In the genomic region with DNA sequence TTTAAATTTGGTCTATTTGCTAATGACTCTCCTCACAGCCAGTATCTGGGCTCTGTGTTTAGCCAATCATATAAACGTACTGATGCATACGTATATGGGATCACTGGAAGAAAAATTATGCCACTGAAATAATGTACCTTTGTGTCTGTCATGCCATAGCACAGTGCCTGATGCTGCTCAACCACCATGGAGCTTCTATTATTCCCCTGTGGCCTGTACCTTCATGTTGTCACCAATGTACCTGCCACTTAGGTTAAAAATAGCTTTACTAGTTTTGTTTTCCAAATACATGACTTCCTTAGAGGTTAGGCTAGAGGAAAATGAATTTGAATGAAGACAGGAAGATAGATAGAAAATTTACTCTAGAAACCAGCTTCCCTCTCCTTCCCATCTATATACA, we compare ENCODE assay signal across 18 cellular contexts. TPM values are rescaled to one million over a fixed set of nuclear protein-coding genes. Genes with fewer than 3 reads are reported as not detected.
DNase-seq lines count a peak whose midpoint lies in the region; ATAC-seq and TF ChIP-seq lines count a peak whose summit lies in the region.
"Had no signal": no experiment of that assay in that cellular context is flagged by ENCODE, and none has a peak within 500 bp of the region (broad histone marks: within the 10 kb centered on the region; RNA-seq: fewer than 3 reads in every experiment).

No MANE protein-coding gene starts in this region.

- H3K36me3 ChIP-seq in CD4-positive, alpha-beta memory T cell (ENCODE audit: insufficient read depth, low read length) = no peaks in the 10 kb centered on the region
- H3K36me3 ChIP-seq: colonic mucosa had no signal

- H3K4me1 ChIP-seq in CD4-positive, alpha-beta memory T cell (ENCODE audit: insufficient read depth, low read length) = peaks cover 29% of the 10 kb centered on the region
- H3K4me1 ChIP-seq: colonic mucosa had no signal

- TF ChIP-seq CTCF in activated CD8-positive, alpha-beta T cell treated with anti-CD3 and anti-CD28 coated beads for 36 hours (IDR thresholded peaks at IDR 0.05) = no peak

- ATAC-seq in GM18909 (IDR thresholded peaks at IDR 0.05; ENCODE audit: poor library complexity, unreplicated experiment) (peak; percentile 75), HG03135 (IDR thresholded peaks at IDR 0.05; ENCODE audit: unreplicated experiment) (peak; percentile 70), GM18519 (IDR thresholded peaks at IDR 0.05; ENCODE audit: low FRiP score, unreplicated experiment) (no peak)
- no peak for ATAC-seq in activated CD8-positive, alpha-beta T cell treated with anti-CD3 and anti-CD28 coated beads for 36 hours
- ATAC-seq: K562, Panc1 had no signal

- H3K4me3 ChIP-seq in CD4-positive, alpha-beta memory T cell (ENCODE audit: low read length in 2 of 2) = no peak overlapping the region
- H3K4me3 ChIP-seq: colonic mucosa, K562 had no signal

- POLR2A ChIA-PET in CD4-positive, alpha-beta memory T cell (lab: Charles Lee; ENCODE audit: partially characterized antibody) = interaction anchor here (0.8 to 2.6 kb wide), 4 partner anchors 21 to 374 kb away, joined by 3 to 18 read pairs (median 3); partner anchors contain the start of genes HACD4 and MLLT3
- POLR2A ChIA-PET in activated CD8-positive, alpha-beta T cell treated with anti-CD3 and anti-CD28 coated beads for 36 hours (lab: Charles Lee) = no interaction called here

- DNase-seq in CD4-positive, alpha-beta memory T cell = no peak
- no peak for DNase-seq in activated CD8-positive, alpha-beta T cell treated with anti-CD3 and anti-CD28 coated beads for 36 hours
- no peak for DNase-seq in epidermal melanocyte (ENCODE audit: insufficient read length, low spot score)
- DNase-seq in SW 1271 (lab: John Stamatoyannopoulos, UW) = no peak
- DNase-seq in iPS-NIHi7 (ENCODE audit: extremely low spot score) = no peak
- DNase-seq: activated T-cell treated with anti-CD3 and anti-CD28 coated beads, Interleukin-2, amount 50 U/mL, for 48 hours; anterior cingulate cortex; colonic mucosa; HCEC 1CT; NCI-H187; NCI-H510A; trophoblast cell had no signal

- peak overlapping the region in 5 of 8 donors; percentile 2 to 68 (median 32) for H3K4me3 Mint-ChIP-seq in CD4-positive, alpha-beta memory T cell
- no peak overlapping the region for H3K4me3 Mint-ChIP-seq in activated CD8-positive, alpha-beta T cell treated with anti-CD3 and anti-CD28 coated beads for 36 hours
- H3K4me3 Mint-ChIP-seq: T-helper 1 cell treated with Interleukin-12 subunit alpha and Interleukin-12 subunit beta and Interleukin-4 antibody, amounts not matched to agents 30 μg/mL and 1 μg/mL, for 36 hours had no signal

- peaks cover 32 to 45% (median 42%) of the 10 kb centered on the region in 4 donors for H3K4me1 Mint-ChIP-seq in CD4-positive, alpha-beta memory T cell
- peaks cover 30% of the 10 kb centered on the region for H3K4me1 Mint-ChIP-seq in activated CD8-positive, alpha-beta T cell treated with anti-CD3 and anti-CD28 coated beads for 36 hours (ENCODE audit: low read depth)

- peak overlapping the region; percentile 3 to 88 (median 76) for H3K27ac Mint-ChIP-seq in CD4-positive, alpha-beta memory T cell
- peak overlapping the region; percentile 38 for H3K27ac Mint-ChIP-seq in activated CD8-positive, alpha-beta T cell treated with anti-CD3 and anti-CD28 coated beads for 36 hours
- H3K27ac Mint-ChIP-seq: T-helper 1 cell treated with Interleukin-12 subunit alpha and Interleukin-12 subunit beta and Interleukin-4 antibody, amounts not matched to agents 30 μg/mL and 1 μg/mL, for 36 hours had no signal

- no peak overlapping the region for H3K27ac ChIP-seq in CD4-positive, alpha-beta memory T cell (ENCODE audit: low read depth, low read length)
- H3K27ac ChIP-seq: colonic mucosa had no signal

- H3K36me3 Mint-ChIP-seq in CD4-positive, alpha-beta memory T cell = peaks cover 42 to 51% of the 10 kb centered on the region in 2 donors
- H3K36me3 Mint-ChIP-seq in activated CD8-positive, alpha-beta T cell treated with anti-CD3 and anti-CD28 coated beads for 36 hours (ENCODE audit: low read depth) = peaks cover 62% of the 10 kb centered on the region

- CTCF ChIA-PET in CD4-positive, alpha-beta memory T cell (lab: Charles Lee; ENCODE audit: partially characterized antibody) = interaction anchor here (0.8 to 1.4 kb wide), 4 partner anchors 13 to 84 kb away, joined by 3 to 5 read pairs (median 3); partner anchors contain the start of gene HACD4
- CTCF ChIA-PET in activated CD8-positive, alpha-beta T cell treated with anti-CD3 and anti-CD28 coated beads for 36 hours (lab: Charles Lee) = interaction anchor here (1.3 kb wide), 1 partner anchor 115 kb away, joined by 7 read pairs; no protein-coding TSS in a partner anchor

- H3K9me3 Mint-ChIP-seq in CD4-positive, alpha-beta memory T cell = peaks cover 0 to 12% (median 6%) of the 10 kb centered on the region in 8 donors
- H3K9me3 Mint-ChIP-seq in activated CD8-positive, alpha-beta T cell treated with anti-CD3 and anti-CD28 coated beads for 36 hours = peaks cover 11% of the 10 kb centered on the region

- intact Hi-C loops in CD4-positive, alpha-beta memory T cell (cut with micrococcal nuclease) = no loop called here
- intact Hi-C loops in activated CD8-positive, alpha-beta T cell treated with anti-CD3 and anti-CD28 coated beads for 36 hours (cut with micrococcal nuclease) = no loop called here

- H3K27me3 ChIP-seq in CD4-positive, alpha-beta memory T cell (ENCODE audit: insufficient read depth, low read length) = no peaks in the 10 kb centered on the region
- H3K27me3 ChIP-seq: colonic mucosa had no signal

- H3K27me3 Mint-ChIP-seq in CD4-positive, alpha-beta memory T cell = no peaks in the 10 kb centered on the region
- no peaks in the 10 kb centered on the region for H3K27me3 Mint-ChIP-seq in activated CD8-positive, alpha-beta T cell treated with anti-CD3 and anti-CD28 coated beads for 36 hours

- H3K9me3 ChIP-seq in CD4-positive, alpha-beta memory T cell (ENCODE audit: control insufficient read depth in 1 of 2, low read length in 2 of 2) = no peaks in the 10 kb centered on the region
- H3K9me3 ChIP-seq: colonic mucosa had no signal

RNA-seq across cellular contexts. Expression of gene HACD4, which starts 34.6 kb away (rescaled TPM):
- total RNA-seq in CD4-positive, alpha-beta memory T cell = 10 to 100 TPM; 16.0 to 18.3 TPM
- polyA plus RNA-seq in CD4-positive, alpha-beta memory T cell = 1 to 10 TPM; 5.3 to 7.9 TPM
- total RNA-seq in activated CD8-positive, alpha-beta T cell treated with anti-CD3 and anti-CD28 coated beads for 36 hours = 1 to 10 TPM; 4.0 to 4.1 TPM
- polyA plus RNA-seq: K562 had no signal

Comparison
In these comparisons a context has a peak if more than half of its experiments do, and no peak if none do; other contexts are left out.
1. ATAC-seq: peak in GM18909 (single experiment) and HG03135 (single experiment); none in activated CD8-positive, alpha-beta T cell treated with anti-CD3 and anti-CD28 coated beads for 36 hours (single experiment) and GM18519 (single experiment).